Comparison of ENCODE assay signal across 13 cellular contexts in the genomic region with DNA sequence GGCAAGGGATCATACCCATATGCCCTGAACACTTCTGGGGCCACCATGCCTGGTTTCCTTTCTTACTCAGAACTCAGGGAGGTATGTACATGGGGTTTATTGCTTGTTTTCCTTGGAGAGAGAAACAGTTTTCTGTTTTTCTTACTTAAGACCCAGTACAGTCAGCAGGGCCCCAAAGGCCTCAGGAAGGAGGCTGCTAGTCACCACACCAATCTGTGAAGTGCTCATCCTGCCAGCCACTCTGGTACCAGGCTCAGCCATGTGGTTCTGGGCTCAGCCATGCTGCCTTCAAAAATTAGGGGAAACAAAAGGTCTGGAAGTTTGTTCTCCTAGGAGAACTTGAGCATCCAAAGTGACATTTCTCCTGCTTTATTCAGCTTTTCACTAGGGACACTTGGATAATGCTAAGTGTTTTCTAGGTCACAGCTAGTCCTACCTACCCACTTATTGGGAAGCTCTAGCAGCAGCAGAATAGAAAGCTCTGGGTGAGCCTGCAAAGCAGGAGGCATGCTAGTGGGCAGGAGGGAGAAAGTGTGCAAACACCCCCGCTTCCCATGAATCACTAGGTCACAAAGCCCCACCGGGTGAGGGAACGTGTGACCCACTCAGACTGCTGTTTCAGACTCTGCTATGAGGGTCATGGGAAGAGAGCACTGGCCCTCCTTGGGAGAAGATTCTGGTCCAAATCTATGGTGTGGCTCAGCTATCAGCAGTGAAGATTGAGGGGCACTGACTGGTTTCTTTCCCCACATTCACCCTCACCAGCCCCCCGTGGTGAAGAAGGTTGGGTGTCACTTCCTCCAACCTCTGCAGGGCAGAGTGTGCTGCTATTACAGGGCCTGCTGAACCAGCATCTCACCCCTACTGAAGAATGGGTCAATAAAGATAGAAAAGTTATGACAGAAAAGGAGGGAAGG. TPM values are rescaled to one million over a fixed set of nuclear protein-coding genes. Genes with fewer than 3 reads are reported as not detected.
DNase-seq lines count a peak whose midpoint lies in the region; ATAC-seq and TF ChIP-seq lines count a peak whose summit lies in the region.
"Had no signal": no experiment of that assay in that cellular context is flagged by ENCODE, and none has a peak within 500 bp of the region (broad histone marks: within the 10 kb centered on the region; RNA-seq: fewer than 3 reads in every experiment).

No MANE protein-coding gene starts in this region.

- no peak for TF ChIP-seq CTCF in fibroblast of pulmonary artery (IDR thresholded peaks at IDR 0.05; ENCODE audit: low read length, missing control alignments)
- no peak for TF ChIP-seq CTCF in Peyer's patch (IDR thresholded peaks at IDR 0.05)

- peaks cover 0 to 3% (median 0%) of the 10 kb centered on the region in 4 donors for H3K4me1 ChIP-seq in Peyer's patch

- no peak overlapping the region for H3K4me3 ChIP-seq in fibroblast of pulmonary artery (replicated peaks; ENCODE audit: low read depth, low read length)
- H3K4me3 ChIP-seq in Peyer's patch: no peak overlapping the region
- H3K4me3 ChIP-seq: K562, skin epidermis had no signal

- TF ChIP-seq POLR2A in Peyer's patch (IDR thresholded peaks at IDR 0.05): no peak
- TF ChIP-seq POLR2A in GM18505 (IDR thresholded peaks at IDR 0.05; ENCODE audit: borderline replicate concordance, extremely low read depth, insufficient read depth, insufficient read length): no peak

- H3K27ac ChIP-seq in Peyer's patch: no peak overlapping the region
- H3K27ac ChIP-seq: skin epidermis had no signal

- peaks cover 27% of the 10 kb centered on the region for H3K4me1 Mint-ChIP-seq in activated T-helper 17 cell treated with anti-CD3 and anti-CD28 coated beads, Interleukin-2, amount 50 U/mL, for 72 hours
- peaks cover 72% of the 10 kb centered on the region for H3K4me1 Mint-ChIP-seq in stimulated activated effector memory CD8-positive, alpha-beta T cell treated with anti-CD3 and anti-CD28 coated beads, Interleukin-12 subunit alpha, Interleukin-12 subunit beta, amount 100 ng/mL, for 72 hours

- ATAC-seq in activated T-helper 17 cell treated with anti-CD3 and anti-CD28 coated beads, Interleukin-2, amount 50 U/mL, for 72 hours (replicated peaks): peak; percentile 64
- ATAC-seq in stimulated activated effector memory CD8-positive, alpha-beta T cell treated with anti-CD3 and anti-CD28 coated beads, Interleukin-12 subunit alpha, Interleukin-12 subunit beta, amount 100 ng/mL, for 72 hours: peak; percentile 93
- no peak for ATAC-seq in HG02610 (IDR thresholded peaks at IDR 0.05; ENCODE audit: unreplicated experiment)
- no peak for ATAC-seq in GM18505 (IDR thresholded peaks at IDR 0.05; ENCODE audit: unreplicated experiment)
- ATAC-seq: K562 had no signal

- no peaks in the 10 kb centered on the region for H3K27me3 ChIP-seq in Peyer's patch

- H3K9me3 Mint-ChIP-seq in activated T-helper 17 cell treated with anti-CD3 and anti-CD28 coated beads, Interleukin-2, amount 50 U/mL, for 72 hours: peaks cover 1% of the 10 kb centered on the region
- H3K9me3 Mint-ChIP-seq in stimulated activated effector memory CD8-positive, alpha-beta T cell treated with anti-CD3 and anti-CD28 coated beads, Interleukin-12 subunit alpha, Interleukin-12 subunit beta, amount 100 ng/mL, for 72 hours: no peaks in the 10 kb centered on the region

- H3K9me3 ChIP-seq in Peyer's patch: no peaks in the 10 kb centered on the region

- H3K4me3 Mint-ChIP-seq in activated T-helper 17 cell treated with anti-CD3 and anti-CD28 coated beads, Interleukin-2, amount 50 U/mL, for 72 hours: peak overlapping the region; percentile 29
- peak overlapping the region; percentile 44 for H3K4me3 Mint-ChIP-seq in stimulated activated effector memory CD8-positive, alpha-beta T cell treated with anti-CD3 and anti-CD28 coated beads, Interleukin-12 subunit alpha, Interleukin-12 subunit beta, amount 100 ng/mL, for 72 hours

- H3K36me3 Mint-ChIP-seq in activated T-helper 17 cell treated with anti-CD3 and anti-CD28 coated beads, Interleukin-2, amount 50 U/mL, for 72 hours (ENCODE audit: low read depth): peaks cover 82% of the 10 kb centered on the region
- peaks cover 72% of the 10 kb centered on the region for H3K36me3 Mint-ChIP-seq in stimulated activated effector memory CD8-positive, alpha-beta T cell treated with anti-CD3 and anti-CD28 coated beads, Interleukin-12 subunit alpha, Interleukin-12 subunit beta, amount 100 ng/mL, for 72 hours

- peaks cover 0 to 28% (median 0%) of the 10 kb centered on the region in 3 donors for H3K36me3 ChIP-seq in Peyer's patch

- peak overlapping the region; percentile 21 for H3K27ac Mint-ChIP-seq in activated T-helper 17 cell treated with anti-CD3 and anti-CD28 coated beads, Interleukin-2, amount 50 U/mL, for 72 hours
- peak overlapping the region; percentile 77 for H3K27ac Mint-ChIP-seq in stimulated activated effector memory CD8-positive, alpha-beta T cell treated with anti-CD3 and anti-CD28 coated beads, Interleukin-12 subunit alpha, Interleukin-12 subunit beta, amount 100 ng/mL, for 72 hours

- no peaks in the 10 kb centered on the region for H3K27me3 Mint-ChIP-seq in activated T-helper 17 cell treated with anti-CD3 and anti-CD28 coated beads, Interleukin-2, amount 50 U/mL, for 72 hours

- peak; percentile 63 for DNase-seq in activated CD8-positive, alpha-beta memory T cell treated with anti-CD3 and anti-CD28 coated beads for 24 hours
- no peak for DNase-seq in activated CD8-positive, alpha-beta memory T cell treated with anti-CD3 and anti-CD28 coated beads, Interleukin-2, amount 50 U/mL, for 48 hours
- peak; percentile 54 for DNase-seq in fibroblast of pulmonary artery (ENCODE audit: low read depth)
- DNase-seq in stimulated activated effector memory CD8-positive, alpha-beta T cell treated with anti-CD3 and anti-CD28 coated beads, Interleukin-12 subunit alpha, Interleukin-12 subunit beta, amount 100 ng/mL, for 72 hours (ENCODE audit: low spot score in 2 of 2): no peak
- DNase-seq in Peyer's patch: no peak
- DNase-seq: ACHN, NCI-H2081 treated with DMSO at 0.1 percent for 48 hours, trophoblast cell had no signal

RNA-seq across cellular contexts. Expression of a gene that starts 23.9 kb away (rescaled TPM):
- 100 to 1,000 TPM in 1 of 2 donors, 10 to 100 TPM in 1; 96.4 to 101 TPM for total RNA-seq in activated T-helper 17 cell treated with anti-CD3 and anti-CD28 coated beads, Interleukin-2, amount 50 U/mL, for 72 hours
- 10 to 100 TPM; 32.9 to 61.9 (median 44.1) TPM for total RNA-seq in Peyer's patch

Comparison
In these comparisons a context has a peak if more than half of its experiments do, and no peak if none do; other contexts are left out.
1. DNase-seq: peak in activated CD8-positive, alpha-beta memory T cell treated with anti-CD3 and anti-CD28 coated beads for 24 hours (single experiment) and fibroblast of pulmonary artery (single experiment); none in activated CD8-positive, alpha-beta memory T cell treated with anti-CD3 and anti-CD28 coated beads, Interleukin-2, amount 50 U/mL, for 48 hours (single experiment), stimulated activated effector memory CD8-positive, alpha-beta T cell treated with anti-CD3 and anti-CD28 coated beads, Interleukin-12 subunit alpha, Interleukin-12 subunit beta, amount 100 ng/mL, for 72 hours (0 of 2) and Peyer's patch (0 of 3).
2. ATAC-seq: peak in activated T-helper 17 cell treated with anti-CD3 and anti-CD28 coated beads, Interleukin-2, amount 50 U/mL, for 72 hours (single experiment) and stimulated activated effector memory CD8-positive, alpha-beta T cell treated with anti-CD3 and anti-CD28 coated beads, Interleukin-12 subunit alpha, Interleukin-12 subunit beta, amount 100 ng/mL, for 72 hours (single experiment); none in HG02610 (single experiment) and GM18505 (single experiment).